Comparison of ENCODE assay signal across 1 cellular context in genomic region chr3:193800138-193801043, GRCh38.
A peak's percentile ranks its signal among the peaks of the same experiment; 100 is the strongest.
TF ChIP-seq lines count a peak whose summit lies in the region.

No MANE protein-coding gene starts in this region.

TF ChIP-seq in K562, 482 proteins besides CTCF, POLR2A, EP300 and RAD21 (continued from another document and continues in another):
- TF ChIP-seq, protein P1, sequence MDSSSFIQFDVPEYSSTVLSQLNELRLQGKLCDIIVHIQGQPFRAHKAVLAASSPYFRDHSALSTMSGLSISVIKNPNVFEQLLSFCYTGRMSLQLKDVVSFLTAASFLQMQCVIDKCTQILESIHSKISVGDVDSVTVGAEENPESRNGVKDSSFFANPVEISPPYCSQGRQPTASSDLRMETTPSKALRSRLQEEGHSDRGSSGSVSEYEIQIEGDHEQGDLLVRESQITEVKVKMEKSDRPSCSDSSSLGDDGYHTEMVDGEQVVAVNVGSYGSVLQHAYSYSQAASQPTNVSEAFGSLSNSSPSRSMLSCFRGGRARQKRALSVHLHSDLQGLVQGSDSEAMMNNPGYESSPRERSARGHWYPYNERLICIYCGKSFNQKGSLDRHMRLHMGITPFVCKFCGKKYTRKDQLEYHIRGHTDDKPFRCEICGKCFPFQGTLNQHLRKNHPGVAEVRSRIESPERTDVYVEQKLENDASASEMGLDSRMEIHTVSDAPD (CRISPR knock-in tag; IDR thresholded peaks at IDR 0.05), result no peak
- TF ChIP-seq ZNF347 (CRISPR knock-in tag; IDR thresholded peaks at IDR 0.05; ENCODE audit: low read depth) (no peak), KAT2B (IDR thresholded peaks at IDR 0.05; ENCODE audit: low read depth, low read length) (no peak), MCM3 (IDR thresholded peaks at IDR 0.05) (no peak), SMAD4 (CRISPR knock-in tag; conservative IDR thresholded peaks at IDR 0.05) (peak; percentile 72; the same call in 1 of the 2 replicates), RNF2 (IDR thresholded peaks at IDR 0.05) (peak; percentile 59; the same call in 1 of the 2 replicates), MYC (IDR thresholded peaks at IDR 0.05; ENCODE audit: low read depth, low read length) (no peak), MYC (CRISPR knock-in tag; IDR thresholded peaks at IDR 0.05; ENCODE audit: borderline replicate concordance, low read depth) (0 out of 2 replicates have a peak, but pooled peaks have one; percentile 19), TBL1XR1 (IDR thresholded peaks at IDR 0.05; ENCODE audit: low read length in 2 of 2) (peak in 1 of 2 experiments; percentile 53; a peak in 1 of 4 replicates), ARNT (IDR thresholded peaks at IDR 0.05) (0 out of 4 replicates have a peak, but pooled peaks of 1 of the 2 experiments have one; percentile 22), MTA3 (IDR thresholded peaks at IDR 0.05; ENCODE audit: borderline replicate concordance) (peak; percentile 42; the same call in 1 of the 2 replicates), DPF2 (IDR thresholded peaks at IDR 0.05) (peak; percentile 84), ZBTB17 (CRISPR knock-in tag; IDR thresholded peaks at IDR 0.05) (no peak), TCF3 (CRISPR knock-in tag; IDR thresholded peaks at IDR 0.05) (peak; percentile 83), SMARCA5 (IDR thresholded peaks at IDR 0.05) (no peak), NFIC (IDR thresholded peaks at IDR 0.05) (peak; percentile 47; the same call in 1 of the 2 replicates), EWSR1 (IDR thresholded peaks at IDR 0.05; ENCODE audit: borderline replicate concordance, low read depth, partially characterized antibody) (no peak), SRSF7 (optimal IDR thresholded peaks at IDR 0.05; ENCODE audit: low read depth, low read length) (no peak), TCF15 (CRISPR knock-in tag; IDR thresholded peaks at IDR 0.05) (no peak), SAFB2 (IDR thresholded peaks at IDR 0.05; ENCODE audit: borderline replicate concordance, low read depth, low read length, severe bottlenecking) (no peak), MXD1 (CRISPR knock-in tag; IDR thresholded peaks at IDR 0.05; ENCODE audit: borderline replicate concordance, poor library complexity, severe bottlenecking) (no peak), FOXJ3 (CRISPR knock-in tag; IDR thresholded peaks at IDR 0.05) (no peak), GATA2 (CRISPR knock-in tag; IDR thresholded peaks at IDR 0.05) (peak; percentile 77), ESRRA (IDR thresholded peaks at IDR 0.05; ENCODE audit: borderline replicate concordance, low read depth) (no peak), GATAD2A (IDR thresholded peaks at IDR 0.05) (no peak), TAF7 (tag; IDR thresholded peaks at IDR 0.05) (no peak), CBX2 (IDR thresholded peaks at IDR 0.05; ENCODE audit: insufficient read depth, low read length, poor library complexity, severe bottlenecking) (no peak), RFX7 (CRISPR knock-in tag; IDR thresholded peaks at IDR 0.05) (no peak), ZNF592 (IDR thresholded peaks at IDR 0.05) (peak; percentile 86; the same call in 1 of the 2 replicates), FOXP4 (CRISPR knock-in tag; IDR thresholded peaks at IDR 0.05; ENCODE audit: borderline replicate concordance) (no peak), ZNF766 (CRISPR knock-in tag; conservative IDR thresholded peaks at IDR 0.05) (0 out of 2 replicates have a peak, but pooled peaks have one; percentile 30)
- TF ChIP-seq, protein P2, sequence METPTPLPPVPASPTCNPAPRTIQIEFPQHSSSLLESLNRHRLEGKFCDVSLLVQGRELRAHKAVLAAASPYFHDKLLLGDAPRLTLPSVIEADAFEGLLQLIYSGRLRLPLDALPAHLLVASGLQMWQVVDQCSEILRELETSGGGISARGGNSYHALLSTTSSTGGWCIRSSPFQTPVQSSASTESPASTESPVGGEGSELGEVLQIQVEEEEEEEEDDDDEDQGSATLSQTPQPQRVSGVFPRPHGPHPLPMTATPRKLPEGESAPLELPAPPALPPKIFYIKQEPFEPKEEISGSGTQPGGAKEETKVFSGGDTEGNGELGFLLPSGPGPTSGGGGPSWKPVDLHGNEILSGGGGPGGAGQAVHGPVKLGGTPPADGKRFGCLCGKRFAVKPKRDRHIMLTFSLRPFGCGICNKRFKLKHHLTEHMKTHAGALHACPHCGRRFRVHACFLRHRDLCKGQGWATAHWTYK (CRISPR knock-in tag; IDR thresholded peaks at IDR 0.05), result no peak
- TF ChIP-seq, protein P3, sequence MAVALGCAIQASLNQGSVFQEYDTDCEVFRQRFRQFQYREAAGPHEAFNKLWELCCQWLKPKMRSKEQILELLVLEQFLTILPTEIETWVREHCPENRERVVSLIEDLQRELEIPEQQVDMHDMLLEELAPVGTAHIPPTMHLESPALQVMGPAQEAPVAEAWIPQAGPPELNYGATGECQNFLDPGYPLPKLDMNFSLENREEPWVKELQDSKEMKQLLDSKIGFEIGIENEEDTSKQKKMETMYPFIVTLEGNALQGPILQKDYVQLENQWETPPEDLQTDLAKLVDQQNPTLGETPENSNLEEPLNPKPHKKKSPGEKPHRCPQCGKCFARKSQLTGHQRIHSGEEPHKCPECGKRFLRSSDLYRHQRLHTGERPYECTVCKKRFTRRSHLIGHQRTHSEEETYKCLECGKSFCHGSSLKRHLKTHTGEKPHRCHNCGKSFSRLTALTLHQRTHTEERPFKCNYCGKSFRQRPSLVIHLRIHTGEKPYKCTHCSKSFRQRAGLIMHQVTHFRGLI (CRISPR knock-in tag; IDR thresholded peaks at IDR 0.05), result no peak
- TF ChIP-seq, protein P4, sequence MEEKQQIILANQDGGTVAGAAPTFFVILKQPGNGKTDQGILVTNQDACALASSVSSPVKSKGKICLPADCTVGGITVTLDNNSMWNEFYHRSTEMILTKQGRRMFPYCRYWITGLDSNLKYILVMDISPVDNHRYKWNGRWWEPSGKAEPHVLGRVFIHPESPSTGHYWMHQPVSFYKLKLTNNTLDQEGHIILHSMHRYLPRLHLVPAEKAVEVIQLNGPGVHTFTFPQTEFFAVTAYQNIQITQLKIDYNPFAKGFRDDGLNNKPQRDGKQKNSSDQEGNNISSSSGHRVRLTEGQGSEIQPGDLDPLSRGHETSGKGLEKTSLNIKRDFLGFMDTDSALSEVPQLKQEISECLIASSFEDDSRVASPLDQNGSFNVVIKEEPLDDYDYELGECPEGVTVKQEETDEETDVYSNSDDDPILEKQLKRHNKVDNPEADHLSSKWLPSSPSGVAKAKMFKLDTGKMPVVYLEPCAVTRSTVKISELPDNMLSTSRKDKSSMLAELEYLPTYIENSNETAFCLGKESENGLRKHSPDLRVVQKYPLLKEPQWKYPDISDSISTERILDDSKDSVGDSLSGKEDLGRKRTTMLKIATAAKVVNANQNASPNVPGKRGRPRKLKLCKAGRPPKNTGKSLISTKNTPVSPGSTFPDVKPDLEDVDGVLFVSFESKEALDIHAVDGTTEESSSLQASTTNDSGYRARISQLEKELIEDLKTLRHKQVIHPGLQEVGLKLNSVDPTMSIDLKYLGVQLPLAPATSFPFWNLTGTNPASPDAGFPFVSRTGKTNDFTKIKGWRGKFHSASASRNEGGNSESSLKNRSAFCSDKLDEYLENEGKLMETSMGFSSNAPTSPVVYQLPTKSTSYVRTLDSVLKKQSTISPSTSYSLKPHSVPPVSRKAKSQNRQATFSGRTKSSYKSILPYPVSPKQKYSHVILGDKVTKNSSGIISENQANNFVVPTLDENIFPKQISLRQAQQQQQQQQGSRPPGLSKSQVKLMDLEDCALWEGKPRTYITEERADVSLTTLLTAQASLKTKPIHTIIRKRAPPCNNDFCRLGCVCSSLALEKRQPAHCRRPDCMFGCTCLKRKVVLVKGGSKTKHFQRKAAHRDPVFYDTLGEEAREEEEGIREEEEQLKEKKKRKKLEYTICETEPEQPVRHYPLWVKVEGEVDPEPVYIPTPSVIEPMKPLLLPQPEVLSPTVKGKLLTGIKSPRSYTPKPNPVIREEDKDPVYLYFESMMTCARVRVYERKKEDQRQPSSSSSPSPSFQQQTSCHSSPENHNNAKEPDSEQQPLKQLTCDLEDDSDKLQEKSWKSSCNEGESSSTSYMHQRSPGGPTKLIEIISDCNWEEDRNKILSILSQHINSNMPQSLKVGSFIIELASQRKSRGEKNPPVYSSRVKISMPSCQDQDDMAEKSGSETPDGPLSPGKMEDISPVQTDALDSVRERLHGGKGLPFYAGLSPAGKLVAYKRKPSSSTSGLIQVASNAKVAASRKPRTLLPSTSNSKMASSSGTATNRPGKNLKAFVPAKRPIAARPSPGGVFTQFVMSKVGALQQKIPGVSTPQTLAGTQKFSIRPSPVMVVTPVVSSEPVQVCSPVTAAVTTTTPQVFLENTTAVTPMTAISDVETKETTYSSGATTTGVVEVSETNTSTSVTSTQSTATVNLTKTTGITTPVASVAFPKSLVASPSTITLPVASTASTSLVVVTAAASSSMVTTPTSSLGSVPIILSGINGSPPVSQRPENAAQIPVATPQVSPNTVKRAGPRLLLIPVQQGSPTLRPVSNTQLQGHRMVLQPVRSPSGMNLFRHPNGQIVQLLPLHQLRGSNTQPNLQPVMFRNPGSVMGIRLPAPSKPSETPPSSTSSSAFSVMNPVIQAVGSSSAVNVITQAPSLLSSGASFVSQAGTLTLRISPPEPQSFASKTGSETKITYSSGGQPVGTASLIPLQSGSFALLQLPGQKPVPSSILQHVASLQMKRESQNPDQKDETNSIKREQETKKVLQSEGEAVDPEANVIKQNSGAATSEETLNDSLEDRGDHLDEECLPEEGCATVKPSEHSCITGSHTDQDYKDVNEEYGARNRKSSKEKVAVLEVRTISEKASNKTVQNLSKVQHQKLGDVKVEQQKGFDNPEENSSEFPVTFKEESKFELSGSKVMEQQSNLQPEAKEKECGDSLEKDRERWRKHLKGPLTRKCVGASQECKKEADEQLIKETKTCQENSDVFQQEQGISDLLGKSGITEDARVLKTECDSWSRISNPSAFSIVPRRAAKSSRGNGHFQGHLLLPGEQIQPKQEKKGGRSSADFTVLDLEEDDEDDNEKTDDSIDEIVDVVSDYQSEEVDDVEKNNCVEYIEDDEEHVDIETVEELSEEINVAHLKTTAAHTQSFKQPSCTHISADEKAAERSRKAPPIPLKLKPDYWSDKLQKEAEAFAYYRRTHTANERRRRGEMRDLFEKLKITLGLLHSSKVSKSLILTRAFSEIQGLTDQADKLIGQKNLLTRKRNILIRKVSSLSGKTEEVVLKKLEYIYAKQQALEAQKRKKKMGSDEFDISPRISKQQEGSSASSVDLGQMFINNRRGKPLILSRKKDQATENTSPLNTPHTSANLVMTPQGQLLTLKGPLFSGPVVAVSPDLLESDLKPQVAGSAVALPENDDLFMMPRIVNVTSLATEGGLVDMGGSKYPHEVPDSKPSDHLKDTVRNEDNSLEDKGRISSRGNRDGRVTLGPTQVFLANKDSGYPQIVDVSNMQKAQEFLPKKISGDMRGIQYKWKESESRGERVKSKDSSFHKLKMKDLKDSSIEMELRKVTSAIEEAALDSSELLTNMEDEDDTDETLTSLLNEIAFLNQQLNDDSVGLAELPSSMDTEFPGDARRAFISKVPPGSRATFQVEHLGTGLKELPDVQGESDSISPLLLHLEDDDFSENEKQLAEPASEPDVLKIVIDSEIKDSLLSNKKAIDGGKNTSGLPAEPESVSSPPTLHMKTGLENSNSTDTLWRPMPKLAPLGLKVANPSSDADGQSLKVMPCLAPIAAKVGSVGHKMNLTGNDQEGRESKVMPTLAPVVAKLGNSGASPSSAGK (IDR thresholded peaks at IDR 0.05), result peak; percentile 63
- TF ChIP-seq, protein P5, sequence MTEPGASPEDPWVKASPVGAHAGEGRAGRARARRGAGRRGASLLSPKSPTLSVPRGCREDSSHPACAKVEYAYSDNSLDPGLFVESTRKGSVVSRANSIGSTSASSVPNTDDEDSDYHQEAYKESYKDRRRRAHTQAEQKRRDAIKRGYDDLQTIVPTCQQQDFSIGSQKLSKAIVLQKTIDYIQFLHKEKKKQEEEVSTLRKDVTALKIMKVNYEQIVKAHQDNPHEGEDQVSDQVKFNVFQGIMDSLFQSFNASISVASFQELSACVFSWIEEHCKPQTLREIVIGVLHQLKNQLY (CRISPR knock-in tag; conservative IDR thresholded peaks at IDR 0.05), result no peak
